Comparison of ENCODE assay signal across 6 cellular contexts in genomic region chr17:41160190-41160589, GRCh38. TPM values are rescaled to one million over a fixed set of nuclear protein-coding genes. Genes with fewer than 3 reads are reported as not detected.
"Had no signal": no experiment of that assay in that cellular context is flagged by ENCODE, and none has a peak within 500 bp of the region (broad histone marks: within the 10 kb centered on the region; RNA-seq: fewer than 3 reads in every experiment).

No MANE protein-coding gene starts in this region.

RNA-seq across cellular contexts. Expression of gene KRTAP4-4, which starts 0.4 kb away (rescaled TPM):
- total RNA-seq: HepG2, HT-29, HT1080, IMR-90, K562 had no signal
- polyA plus RNA-seq: HepG2, IgD-negative memory B cell, IMR-90, K562 had no signal

RNA-seq across cellular contexts. Expression of gene KRTAP4-3, which starts 7.8 kb away (rescaled TPM):
- total RNA-seq: HepG2, HT-29, HT1080, IMR-90, K562 had no signal
- polyA plus RNA-seq: HepG2, IgD-negative memory B cell, IMR-90, K562 had no signal

RNA-seq across cellular contexts. Expression of gene KRTAP4-5, which starts 10.6 kb away (rescaled TPM):
- total RNA-seq: HepG2, HT-29, HT1080, IMR-90, K562 had no signal
- polyA plus RNA-seq: HepG2, IgD-negative memory B cell, IMR-90, K562 had no signal

RNA-seq across cellular contexts. Expression of gene KRTAP4-2, which starts 17.8 kb away (rescaled TPM):
- total RNA-seq: HepG2, HT-29, HT1080, IMR-90, K562 had no signal
- polyA plus RNA-seq: HepG2, IgD-negative memory B cell, IMR-90, K562 had no signal

RNA-seq across cellular contexts. Expression of gene KRTAP4-6, which starts 19.8 kb away (rescaled TPM):
- total RNA-seq: HepG2, HT-29, HT1080, IMR-90, K562 had no signal
- polyA plus RNA-seq: HepG2, IgD-negative memory B cell, IMR-90, K562 had no signal
